Comparison of ENCODE assay signal across 1 cellular context in genomic region chr7:128435311-128435654, GRCh38.
TF ChIP-seq lines count a peak whose summit lies in the region.

No MANE protein-coding gene starts in this region.

TF ChIP-seq in HepG2, 621 proteins besides CTCF, POLR2A, EP300 and RAD21 (continued from another document and continues in another):
- no peak for TF ChIP-seq ZMAT5 (CRISPR knock-in tag; IDR thresholded peaks at IDR 0.05; ENCODE audit: borderline replicate concordance, low read depth)
- TF ChIP-seq ZNF839 (CRISPR knock-in tag; IDR thresholded peaks at IDR 0.05; ENCODE audit: borderline replicate concordance): no peak
- no peak for TF ChIP-seq FOXP1 (IDR thresholded peaks at IDR 0.05)
- peak; percentile 85 for TF ChIP-seq FOXP1 (CRISPR knock-in tag; IDR thresholded peaks at IDR 0.05)
- no peak for TF ChIP-seq ZNF598 (CRISPR knock-in tag; IDR thresholded peaks at IDR 0.05; ENCODE audit: borderline replicate concordance)
- no peak for TF ChIP-seq ZNF850 (CRISPR knock-in tag; conservative IDR thresholded peaks at IDR 0.05)
- TF ChIP-seq ZNF570 (CRISPR knock-in tag; IDR thresholded peaks at IDR 0.05; ENCODE audit: borderline replicate concordance): no peak
- no peak for TF ChIP-seq FOXC1 (CRISPR knock-in tag; IDR thresholded peaks at IDR 0.05; ENCODE audit: borderline replicate concordance)
- no peak for TF ChIP-seq FOXA1 (IDR thresholded peaks at IDR 0.05)
- TF ChIP-seq FOXA1 (CRISPR knock-in tag; IDR thresholded peaks at IDR 0.05): peak; percentile 74
- TF ChIP-seq ZNF607 (CRISPR knock-in tag; IDR thresholded peaks at IDR 0.05; ENCODE audit: borderline replicate concordance): no peak
- no peak for TF ChIP-seq ZNF33B (CRISPR knock-in tag; IDR thresholded peaks at IDR 0.05)
- 0 out of 2 replicates have a peak, but pooled peaks have one; percentile 20 for TF ChIP-seq SP5 (CRISPR knock-in tag; IDR thresholded peaks at IDR 0.05; ENCODE audit: borderline replicate concordance, low read depth)
- TF ChIP-seq ZSCAN22 (CRISPR knock-in tag; IDR thresholded peaks at IDR 0.05): no peak
- TF ChIP-seq JDP2 (CRISPR knock-in tag; IDR thresholded peaks at IDR 0.05; ENCODE audit: borderline replicate concordance): no peak
- no peak for TF ChIP-seq SP1 (IDR thresholded peaks at IDR 0.05)
- no peak for TF ChIP-seq SP1 (CRISPR knock-in tag; IDR thresholded peaks at IDR 0.05)
- peak; percentile 26; the same call in 1 of the 2 replicates for TF ChIP-seq ZNF792 (CRISPR knock-in tag; IDR thresholded peaks at IDR 0.05)
- no peak for TF ChIP-seq MLLT10 (CRISPR knock-in tag; IDR thresholded peaks at IDR 0.05)
- TF ChIP-seq CENPBD1 (CRISPR knock-in tag; IDR thresholded peaks at IDR 0.05; ENCODE audit: borderline replicate concordance, low read depth): no peak
- no peak for TF ChIP-seq SP4 (CRISPR knock-in tag; IDR thresholded peaks at IDR 0.05)
- no peak for TF ChIP-seq RELA (CRISPR knock-in tag; IDR thresholded peaks at IDR 0.05)
- no peak for TF ChIP-seq PRDM4 (CRISPR knock-in tag; IDR thresholded peaks at IDR 0.05; ENCODE audit: borderline replicate concordance)
- peak; percentile 21; the same call in 1 of the 2 replicates for TF ChIP-seq ZNF281 (CRISPR knock-in tag; IDR thresholded peaks at IDR 0.05; ENCODE audit: borderline replicate concordance)
- no peak for TF ChIP-seq ZNF773 (CRISPR knock-in tag; IDR thresholded peaks at IDR 0.05; ENCODE audit: borderline replicate concordance)
- TF ChIP-seq SIN3B (IDR thresholded peaks at IDR 0.05; ENCODE audit: low read length): no peak
- no peak for TF ChIP-seq ZNF234 (CRISPR knock-in tag; conservative IDR thresholded peaks at IDR 0.05)
- no peak for TF ChIP-seq PCBP1 (IDR thresholded peaks at IDR 0.05; ENCODE audit: borderline replicate concordance, low read depth, low read length)
- peak; percentile 82 for TF ChIP-seq FOXA3 (CRISPR knock-in tag; IDR thresholded peaks at IDR 0.05)
- TF ChIP-seq ZNF629 (CRISPR knock-in tag; conservative IDR thresholded peaks at IDR 0.05): no peak
- TF ChIP-seq ZNF17 (CRISPR knock-in tag; IDR thresholded peaks at IDR 0.05): no peak
- TF ChIP-seq PAWR (CRISPR knock-in tag; IDR thresholded peaks at IDR 0.05; ENCODE audit: borderline replicate concordance): no peak
- no peak for TF ChIP-seq TFDP2 (CRISPR knock-in tag; IDR thresholded peaks at IDR 0.05)
- no peak for TF ChIP-seq ZNF761 (CRISPR knock-in tag; conservative IDR thresholded peaks at IDR 0.05)
- TF ChIP-seq AHDC1 (CRISPR knock-in tag; IDR thresholded peaks at IDR 0.05; ENCODE audit: borderline replicate concordance): peak; percentile 57; the same call in 1 of the 2 replicates
- TF ChIP-seq ZSCAN31 (CRISPR knock-in tag; IDR thresholded peaks at IDR 0.05; ENCODE audit: low read depth): no peak
- no peak for TF ChIP-seq KDM5B (CRISPR knock-in tag; IDR thresholded peaks at IDR 0.05; ENCODE audit: borderline replicate concordance)
- no peak for TF ChIP-seq ZBTB42 (CRISPR knock-in tag; IDR thresholded peaks at IDR 0.05)
- TF ChIP-seq ZBTB46 (CRISPR knock-in tag; IDR thresholded peaks at IDR 0.05; ENCODE audit: borderline replicate concordance): no peak
- TF ChIP-seq SYNCRIP (IDR thresholded peaks at IDR 0.05; ENCODE audit: insufficient read depth, low read depth, low read length): no peak
- TF ChIP-seq ZNF562 (CRISPR knock-in tag; IDR thresholded peaks at IDR 0.05; ENCODE audit: borderline replicate concordance): no peak
- no peak for TF ChIP-seq ZNF326 (CRISPR knock-in tag; IDR thresholded peaks at IDR 0.05; ENCODE audit: borderline replicate concordance)
- TF ChIP-seq NPAS2 (CRISPR knock-in tag; IDR thresholded peaks at IDR 0.05; ENCODE audit: borderline replicate concordance): no peak
- no peak for TF ChIP-seq ATF3 (CRISPR knock-in tag; IDR thresholded peaks at IDR 0.05)
- TF ChIP-seq ZNF275 (CRISPR knock-in tag; IDR thresholded peaks at IDR 0.05; ENCODE audit: borderline replicate concordance): no peak
- peak; percentile 80 for TF ChIP-seq BCL6 (CRISPR knock-in tag; IDR thresholded peaks at IDR 0.05)
- TF ChIP-seq CEBPZ (IDR thresholded peaks at IDR 0.05; ENCODE audit: low read length): no peak
- TF ChIP-seq ZNF138 (CRISPR knock-in tag; IDR thresholded peaks at IDR 0.05; ENCODE audit: low read depth): no peak
